ENCODE assay signal across 19 cellular contexts in genomic region chr2:98901702-98902101, GRCh38. TPM values are rescaled to one million over a fixed set of nuclear protein-coding genes. Genes with fewer than 3 reads are reported as not detected.
DNase-seq lines count a peak whose midpoint lies in the region; ATAC-seq and TF ChIP-seq lines count a peak whose summit lies in the region.
"Had no signal": no experiment of that assay in that cellular context is flagged by ENCODE, and none has a peak within 500 bp of the region (broad histone marks: within the 10 kb centered on the region; RNA-seq: fewer than 3 reads in every experiment).

No MANE protein-coding gene starts in this region.

- ATAC-seq in lung (ENCODE audit: insufficient read depth, low FRiP score) (no peak), sciatic nerve (no peak)

- no peaks in the 10 kb centered on the region for H3K4me1 Mint-ChIP-seq in activated T-helper 2 cell treated with anti-CD3 and anti-CD28 coated beads, Interferon-gamma antibody, Interleukin-2, Interleukin-4, amounts not matched to agents 10 μg/mL and 5 μg/mL and 100 μg/mL, durations not matched to agents 14 hours and 24 hours and 36 hours (ENCODE audit: low read depth)

- intact Hi-C loops in sciatic nerve (cut with DNase I): no loop called here
- intact Hi-C loops in ovary (cut with DNase I): no loop called here
- intact Hi-C loops in activated T-helper 2 cell treated with anti-CD3 and anti-CD28 coated beads, Interferon-gamma antibody, Interleukin-2, Interleukin-4, amounts not matched to agents 10 μg/mL and 5 μg/mL and 100 μg/mL, durations not matched to agents 14 hours and 24 hours and 36 hours (cut with micrococcal nuclease): no loop called here

- WGBS in lung, 2 donors: 93 to 95% methylated on average over 11 of the region's 11 CpGs
- 91 to 93% (median 93%) methylated on average over 11 of the region's 11 CpGs for WGBS in ovary, 3 donors

- DNase-seq in WERI-Rb-1 (no peak), ecto neural progenitor cell (ENCODE audit: low spot score) (peak; percentile 39), lung (ENCODE audit: low spot score) (peak; percentile 27), sciatic nerve (ENCODE audit: low spot score) (peak; percentile 32), DMS 273 treated with DMSO at 0.1 percent for 48 hours (lab: John Stamatoyannopoulos, UW) (no peak), ovary (no peak)
- DNase-seq in activated naive CD4-positive, alpha-beta T cell (lab: John Stamatoyannopoulos, UW): no peak
- no peak for DNase-seq in activated T-helper 2 cell treated with anti-CD3 and anti-CD28 coated beads, Interferon-gamma antibody, Interleukin-2, Interleukin-4, amounts not matched to agents 10 μg/mL and 5 μg/mL and 100 μg/mL, durations not matched to agents 14 hours and 24 hours and 36 hours (ENCODE audit: low spot score)
- DNase-seq: ACHN, C1 segment of cervical spinal cord, GDM1, HCEC 1CT, IMR-90, NCI-H1048, NCI-H1436 treated with DMSO at 0.1 percent for 48 hours, NCI-H446 had no signal

- H3K27ac ChIP-seq in WERI-Rb-1 (peak overlapping the region; percentile 42), lung (ENCODE audit: low read depth in 1 of 2, low read length in 1 of 2) (no peak overlapping the region), ovary (no peak overlapping the region)
- H3K27ac ChIP-seq: HL-60, Peyer's patch had no signal

- no peak for TF ChIP-seq POLR2A in ovary (IDR thresholded peaks at IDR 0.05)

- TF ChIP-seq CTCF in WERI-Rb-1 (IDR thresholded peaks at IDR 0.05; ENCODE audit: low read depth, low read length): no peak
- TF ChIP-seq CTCF in lung (IDR thresholded peaks at IDR 0.05; ENCODE audit: control extremely low read depth, extremely low read depth): no peak
- no peak for TF ChIP-seq CTCF in ovary (IDR thresholded peaks at IDR 0.05)

- H3K36me3 Mint-ChIP-seq in activated T-helper 2 cell treated with anti-CD3 and anti-CD28 coated beads, Interferon-gamma antibody, Interleukin-2, Interleukin-4, amounts not matched to agents 10 μg/mL and 5 μg/mL and 100 μg/mL, durations not matched to agents 14 hours and 24 hours and 36 hours (ENCODE audit: low read depth): no peaks in the 10 kb centered on the region

- no peak overlapping the region for H3K4me3 Mint-ChIP-seq in activated T-helper 2 cell treated with anti-CD3 and anti-CD28 coated beads, Interferon-gamma antibody, Interleukin-2, Interleukin-4, amounts not matched to agents 10 μg/mL and 5 μg/mL and 100 μg/mL, durations not matched to agents 14 hours and 24 hours and 36 hours (ENCODE audit: low read depth)

- H3K27ac Mint-ChIP-seq in activated T-helper 2 cell treated with anti-CD3 and anti-CD28 coated beads, Interferon-gamma antibody, Interleukin-2, Interleukin-4, amounts not matched to agents 10 μg/mL and 5 μg/mL and 100 μg/mL, durations not matched to agents 14 hours and 24 hours and 36 hours: no peak overlapping the region

- TF ChIP-seq EP300 in ovary (IDR thresholded peaks at IDR 0.05): no peak

- peaks cover 10% of the 10 kb centered on the region for H3K27me3 Mint-ChIP-seq in activated T-helper 2 cell treated with anti-CD3 and anti-CD28 coated beads, Interferon-gamma antibody, Interleukin-2, Interleukin-4, amounts not matched to agents 10 μg/mL and 5 μg/mL and 100 μg/mL, durations not matched to agents 14 hours and 24 hours and 36 hours (ENCODE audit: low read depth)

- H3K9me3 ChIP-seq in WERI-Rb-1 (ENCODE audit: severe bottlenecking) (no peaks in the 10 kb centered on the region), lung (ENCODE audit: control insufficient read depth in 2 of 2, insufficient read depth in 1 of 2, low read length in 1 of 2) (no peaks in the 10 kb centered on the region), ovary (no peaks in the 10 kb centered on the region)
- H3K9me3 ChIP-seq: Peyer's patch had no signal

- no peak overlapping the region for H3K4me3 ChIP-seq in WERI-Rb-1 (ENCODE audit: low read depth, low read length)
- H3K4me3 ChIP-seq in lung: no peak overlapping the region
- no peak overlapping the region for H3K4me3 ChIP-seq in ovary
- H3K4me3 ChIP-seq: Peyer's patch had no signal

- peaks cover 0 to 2% of the 10 kb centered on the region in 2 donors for H3K4me1 ChIP-seq in lung (ENCODE audit: control insufficient read depth in 2 of 2, insufficient read depth in 2 of 2, low read length in 2 of 2)
- H3K4me1 ChIP-seq in ovary (ENCODE audit: insufficient read depth): no peaks in the 10 kb centered on the region
- H3K4me1 ChIP-seq: Peyer's patch had no signal

- no peaks in the 10 kb centered on the region for H3K27me3 ChIP-seq in WERI-Rb-1 (ENCODE audit: insufficient read depth, low read depth, severe bottlenecking)
- no peaks in the 10 kb centered on the region for H3K27me3 ChIP-seq in lung (ENCODE audit: control insufficient read depth, insufficient read depth)
- no peaks in the 10 kb centered on the region for H3K27me3 ChIP-seq in ovary
- H3K27me3 ChIP-seq: Peyer's patch had no signal

- H3K36me3 ChIP-seq in WERI-Rb-1 (no peaks in the 10 kb centered on the region), lung (ENCODE audit: control insufficient read depth in 2 of 2, insufficient read depth in 2 of 2, low read length in 2 of 2) (no peaks in the 10 kb centered on the region), ovary (no peaks in the 10 kb centered on the region)
- H3K36me3 ChIP-seq: Peyer's patch had no signal

- H3K9me3 Mint-ChIP-seq in activated T-helper 2 cell treated with anti-CD3 and anti-CD28 coated beads, Interferon-gamma antibody, Interleukin-2, Interleukin-4, amounts not matched to agents 10 μg/mL and 5 μg/mL and 100 μg/mL, durations not matched to agents 14 hours and 24 hours and 36 hours: no peaks in the 10 kb centered on the region

RNA-seq across cellular contexts. Expression of gene CRACDL, which starts 34.3 kb away (rescaled TPM):
- total RNA-seq in lung (10 to 100 TPM; 11.5 to 28.3 TPM), sciatic nerve (12.4 TPM), ovary (10 to 100 TPM in 1 of 7 donors, 1 to 10 TPM in 6; 1.2 to 22.4 (median 2.9) TPM)
- polyA plus RNA-seq in lung (10 to 100 TPM in 1 of 2 donors, 1 to 10 TPM in 1; 8.9 to 15.0 TPM), ovary (1 to 10 TPM; 1.7 to 2.2 TPM)
- total RNA-seq in activated T-helper 2 cell treated with anti-CD3 and anti-CD28 coated beads, Interferon-gamma antibody, Interleukin-2, Interleukin-4, amounts not matched to agents 10 μg/mL and 5 μg/mL and 100 μg/mL, durations not matched to agents 14 hours and 24 hours and 36 hours: 0.37 and 0.55 TPM in 2 replicates
- total RNA-seq: HT1080, IMR-90 had no signal
- polyA plus RNA-seq: IMR-90 had no signal

Comparison
In these comparisons a context has a peak if more than half of its experiments do, and no peak if none do; other contexts are left out.
1. DNase-seq: peak in ecto neural progenitor cell (single experiment), lung (single experiment) and sciatic nerve (single experiment); none in WERI-Rb-1 (single experiment), DMS 273 treated with DMSO at 0.1 percent for 48 hours (single experiment), activated naive CD4-positive, alpha-beta T cell (0 of 4), ovary (0 of 5) and activated T-helper 2 cell treated with anti-CD3 and anti-CD28 coated beads, Interferon-gamma antibody, Interleukin-2, Interleukin-4, amounts not matched to agents 10 μg/mL and 5 μg/mL and 100 μg/mL, durations not matched to agents 14 hours and 24 hours and 36 hours (single experiment).